Comparison of ENCODE assay signal across 20 cellular contexts in genomic region chr10:421170-421569, GRCh38.
DNase-seq lines count a peak whose midpoint lies in the region; ATAC-seq and TF ChIP-seq lines count a peak whose summit lies in the region.
"Had no signal": no experiment of that assay in that cellular context is flagged by ENCODE, and none has a peak within 500 bp of the region (broad histone marks: within the 10 kb centered on the region; RNA-seq: fewer than 3 reads in every experiment).

No MANE protein-coding gene starts in this region.

- H3K36me3 Mint-ChIP-seq in chondrocyte (ENCODE audit: low read depth) (peaks cover 8% of the 10 kb centered on the region), glutamatergic neuron (ENCODE audit: unreplicated experiment) (no peaks in the 10 kb centered on the region)

- no peak overlapping the region for H3K27ac ChIP-seq in OCI-LY7 (ENCODE audit: low read depth, low read length, poor library complexity, severe bottlenecking)
- H3K27ac ChIP-seq in thoracic aorta = peak overlapping the region; percentile 31 to 73

- H3K4me1 Mint-ChIP-seq in chondrocyte (ENCODE audit: low read depth) = peaks cover 24% of the 10 kb centered on the region
- H3K4me1 Mint-ChIP-seq in glutamatergic neuron (ENCODE audit: low read depth, unreplicated experiment) = peaks cover 21% of the 10 kb centered on the region

- H3K36me3 ChIP-seq in OCI-LY7 (ENCODE audit: insufficient read depth, low read length) = peaks cover 43% of the 10 kb centered on the region; the same call in 1 of the 2 replicates
- no peaks in the 10 kb centered on the region for H3K36me3 ChIP-seq in thoracic aorta

- no peaks in the 10 kb centered on the region for H3K4me1 ChIP-seq in OCI-LY7 (ENCODE audit: insufficient read depth, low read length, poor library complexity, severe bottlenecking)
- H3K4me1 ChIP-seq in thoracic aorta (ENCODE audit: control insufficient read depth in 1 of 2, low read depth in 2 of 2) = peaks cover 6 to 19% of the 10 kb centered on the region in 2 donors

- no peak overlapping the region for H2AFZ ChIP-seq in OCI-LY7 (ENCODE audit: low read length)

- H3K9me3 Mint-ChIP-seq in chondrocyte (ENCODE audit: low read depth) (no peaks in the 10 kb centered on the region), glutamatergic neuron (ENCODE audit: unreplicated experiment) (peaks cover 9% of the 10 kb centered on the region)
- H3K9me3 Mint-ChIP-seq: CD8-positive, alpha-beta memory T cell had no signal

- H3K27me3 Mint-ChIP-seq in chondrocyte (ENCODE audit: low read depth) (no peaks in the 10 kb centered on the region), glutamatergic neuron (ENCODE audit: unreplicated experiment) (peaks cover 2% of the 10 kb centered on the region)
- H3K27me3 Mint-ChIP-seq: CD8-positive, alpha-beta memory T cell had no signal

- H3K9me3 ChIP-seq in OCI-LY7 (ENCODE audit: low read length) (no peaks in the 10 kb centered on the region), thoracic aorta (no peaks in the 10 kb centered on the region)

- no peaks in the 10 kb centered on the region for H3K79me2 ChIP-seq in OCI-LY7 (ENCODE audit: insufficient read depth, low read depth, low read length)

- CTCF ChIA-PET in OCI-LY7 (lab: Charles Lee; ENCODE audit: unreplicated experiment) = no interaction called here

- no peaks in the 10 kb centered on the region for H3K9me2 ChIP-seq in OCI-LY7 (ENCODE audit: insufficient read depth, low read length)

- H3K27me3 ChIP-seq in thoracic aorta (replicated peaks; ENCODE audit: insufficient read depth) = no peaks in the 10 kb centered on the region

- H4K20me1 ChIP-seq in OCI-LY7 (ENCODE audit: insufficient read depth, low read length) = no peaks in the 10 kb centered on the region

- no peak overlapping the region for H3K4me3 ChIP-seq in OCI-LY7 (ENCODE audit: low read depth, low read length, poor library complexity, severe bottlenecking)
- peak overlapping the region; percentile 48 for H3K4me3 ChIP-seq in thoracic aorta

- POLR2A ChIA-PET in OCI-LY7 (lab: Charles Lee) = no interaction called here

- no peak overlapping the region for H3K4me2 ChIP-seq in OCI-LY7 (ENCODE audit: low read length)

- TF ChIP-seq CTCF in OCI-LY7 (conservative IDR thresholded peaks at IDR 0.05; ENCODE audit: low read length) (no peak), chondrocyte (IDR thresholded peaks at IDR 0.05) (peak; percentile 44), glutamatergic neuron (IDR thresholded peaks at IDR 0.05; ENCODE audit: partially characterized antibody, unreplicated experiment) (no peak), thoracic aorta (IDR thresholded peaks at IDR 0.05) (peak; percentile 13)

- ATAC-seq in thoracic aorta (ENCODE audit: insufficient number of reproducible peaks, low FRiP score, low read depth) = no peak
- no peak for ATAC-seq in GM21619 (IDR thresholded peaks at IDR 0.05; ENCODE audit: unreplicated experiment)

- BruUV-seq in OCI-LY7 (replicated peaks; lab: Mats Ljungman, UMichigan) = TSS peak; percentile 30

- intact Hi-C loops in OCI-LY7 (cut with micrococcal nuclease; ENCODE audit: unreplicated experiment) = no loop called here

- DNase-seq in OCI-LY7 (ENCODE audit: low spot score) (no peak), chondrocyte (ENCODE audit: low spot score) (no peak), glutamatergic neuron (no peak), thoracic aorta (ENCODE audit: low spot score) (no peak)
- DNase-seq in activated effector memory CD4-positive, alpha-beta T cell treated with anti-CD3 and anti-CD28 coated beads, Interleukin-2, amount 50 U/mL, for 16 hours = no peak
- no peak for DNase-seq in activated CD4-positive, CD25-positive, alpha-beta regulatory T cell (lab: John Stamatoyannopoulos, UW)
- DNase-seq: AML-193; Calu3; CD8-positive, alpha-beta memory T cell; DMS153; GOT3; HCEC 1CT; Kasumi-1; NCI-H1092; NCI-H1436; NCI-H187 treated with DMSO at 0.1 percent for 48 hours; NCI-H446 treated with DMSO at 0.1 percent for 48 hours; NCI-H526 treated with DMSO at 0.1 percent for 48 hours; SHP77 had no signal

- H3K4me3 Mint-ChIP-seq in chondrocyte (ENCODE audit: unreplicated experiment) (peak overlapping the region; percentile 9), glutamatergic neuron (ENCODE audit: unreplicated experiment) (no peak overlapping the region)
- H3K4me3 Mint-ChIP-seq: CD8-positive, alpha-beta memory T cell had no signal

- H3K27ac Mint-ChIP-seq in chondrocyte (ENCODE audit: unreplicated experiment) = peak overlapping the region; percentile 62
- peak overlapping the region; percentile 80 for H3K27ac Mint-ChIP-seq in glutamatergic neuron (ENCODE audit: unreplicated experiment)
- H3K27ac Mint-ChIP-seq: CD8-positive, alpha-beta memory T cell had no signal

Comparison
In these comparisons a context has a peak if more than half of its experiments do, and no peak if none do; other contexts are left out.
1. CTCF ChIP-seq: peak in chondrocyte (single experiment) and thoracic aorta (single experiment); none in OCI-LY7 (single experiment) and glutamatergic neuron (single experiment).